14 cellular contexts compared by ENCODE assay signal in the genomic region with DNA sequence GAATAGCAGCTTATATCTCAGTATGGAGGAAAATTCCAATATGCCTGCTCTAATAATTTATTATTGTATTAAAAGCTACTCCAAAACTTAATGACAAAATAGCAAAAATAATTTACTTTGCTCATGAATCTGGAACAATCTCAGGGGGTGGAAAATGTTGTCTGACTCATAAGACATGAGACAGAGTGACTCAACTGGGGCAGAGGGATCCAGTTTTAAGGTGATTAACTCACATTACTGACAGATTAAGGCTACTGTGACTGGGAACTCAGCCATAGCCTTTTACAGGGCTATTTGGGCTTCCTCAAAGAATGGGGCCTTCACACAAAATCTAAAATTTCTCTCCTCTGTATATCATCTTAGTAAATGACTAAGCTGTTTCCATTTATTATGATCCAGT.
DNase-seq lines count a peak whose midpoint lies in the region; ATAC-seq, FAIRE-seq and TF ChIP-seq lines count a peak whose summit lies in the region.
"Had no signal": no experiment of that assay in that cellular context is flagged by ENCODE, and none has a peak within 500 bp of the region (broad histone marks: within the 10 kb centered on the region; RNA-seq: fewer than 3 reads in every experiment).

No MANE protein-coding gene starts in this region.

- no peaks in the 10 kb centered on the region for H3K9me3 Mint-ChIP-seq in MCF 10A (ENCODE audit: unreplicated experiment)
- peaks cover 2 to 8% of the 10 kb centered on the region in 2 donors for H3K9me3 Mint-ChIP-seq in effector memory CD8-positive, alpha-beta T cell
- no peaks in the 10 kb centered on the region for H3K9me3 Mint-ChIP-seq in chondrocyte (ENCODE audit: low read depth)
- H3K9me3 Mint-ChIP-seq: activated CD4-positive, alpha-beta T cell treated with anti-CD3 and anti-CD28 coated beads, Interleukin-2, amount 10 ng/mL, durations not matched to agents 7 days and 5 days had no signal

- TF ChIP-seq CTCF in MCF 10A (IDR thresholded peaks at IDR 0.05; ENCODE audit: unreplicated experiment) (no peak), breast epithelium (IDR thresholded peaks at IDR 0.05) (no peak), fibroblast of villous mesenchyme (IDR thresholded peaks at IDR 0.05; ENCODE audit: insufficient read depth, low read depth, low read length) (no peak), HepG2 (CRISPR knock-in tag; IDR thresholded peaks at IDR 0.05) (no peak), chondrocyte (IDR thresholded peaks at IDR 0.05) (no peak)

- no peak for TF ChIP-seq POLR2A in breast epithelium (IDR thresholded peaks at IDR 0.05)
- TF ChIP-seq POLR2A in HepG2 (IDR thresholded peaks at IDR 0.05; ENCODE audit: insufficient read depth in 1 of 2, low read depth in 2 of 2, low read length in 2 of 2) = no peak

- CTCF ChIA-PET in MCF 10A (lab: Yijun Ruan, JAX) = interaction anchor here (0.6 to 1.0 kb wide), 2 partner anchors 9 to 279 kb away, joined by 3 to 4 read pairs; no protein-coding TSS in a partner anchor
- CTCF ChIA-PET in HepG2 (lab: Yijun Ruan, JAX; ENCODE audit: low intra/inter-chr PET ratio, low total read pairs) = no interaction called here

- TF ChIP-seq EP300 in HepG2 (IDR thresholded peaks at IDR 0.05; ENCODE audit: low read depth in 2 of 2, low read length in 2 of 2) = no peak
- no peak for TF ChIP-seq EP300 in HepG2 (CRISPR knock-in tag; IDR thresholded peaks at IDR 0.05; ENCODE audit: borderline replicate concordance)

- BruUV-seq in MCF 10A (replicated peaks; lab: Mats Ljungman, UMichigan) = no TSS peak
- no TSS peak for BruUV-seq in HepG2 (replicated peaks; lab: Mats Ljungman, UMichigan)

- H3K4me2 ChIP-seq in HepG2 (ENCODE audit: low read depth, low read length) = no peak overlapping the region

- no peak overlapping the region for H3K4me3 ChIP-seq in breast epithelium
- peak overlapping the region; percentile 46 for H3K4me3 ChIP-seq in adipocyte (ENCODE audit: low read length)
- no peak overlapping the region for H3K4me3 ChIP-seq in fibroblast of villous mesenchyme (ENCODE audit: low read depth, low read length)
- no peak overlapping the region for H3K4me3 ChIP-seq in HepG2 (replicated peaks in 1 of 3; ENCODE audit: insufficient read depth in 1 of 3, low read depth in 2 of 3, low read length in 3 of 3)
- H3K4me3 ChIP-seq: mucosa of descending colon, testis had no signal

- H3K4me1 Mint-ChIP-seq in MCF 10A (ENCODE audit: insufficient read depth, unreplicated experiment) = peaks cover 7% of the 10 kb centered on the region
- H3K4me1 Mint-ChIP-seq in effector memory CD8-positive, alpha-beta T cell (ENCODE audit: low read depth in 2 of 2) = no peaks in the 10 kb centered on the region
- H3K4me1 Mint-ChIP-seq in chondrocyte (ENCODE audit: low read depth) = peaks cover 6% of the 10 kb centered on the region
- H3K4me1 Mint-ChIP-seq: activated CD4-positive, alpha-beta T cell treated with anti-CD3 and anti-CD28 coated beads, Interleukin-2, amount 10 ng/mL, durations not matched to agents 7 days and 5 days; activated T-helper 17 cell treated with anti-CD3 and anti-CD28 coated beads, Interleukin-2, amount 50 U/mL, for 72 hours had no signal

- H3K4me1 ChIP-seq in breast epithelium (no peaks in the 10 kb centered on the region), adipocyte (ENCODE audit: control insufficient read depth, insufficient read depth, low read length) (peaks cover 31% of the 10 kb centered on the region), HepG2 (ENCODE audit: insufficient read depth, low read length) (no peaks in the 10 kb centered on the region)
- H3K4me1 ChIP-seq: testis had no signal

- TF ChIP-seq RAD21 in HepG2 (CRISPR knock-in tag; IDR thresholded peaks at IDR 0.05) = no peak

- peak overlapping the region; percentile 87 for H3K27ac Mint-ChIP-seq in MCF 10A (ENCODE audit: low read depth, unreplicated experiment)
- H3K27ac Mint-ChIP-seq in effector memory CD8-positive, alpha-beta T cell = no peak overlapping the region
- H3K27ac Mint-ChIP-seq in chondrocyte (ENCODE audit: unreplicated experiment) = no peak overlapping the region
- H3K27ac Mint-ChIP-seq: activated CD4-positive, alpha-beta T cell treated with anti-CD3 and anti-CD28 coated beads, Interleukin-2, amount 10 ng/mL, durations not matched to agents 7 days and 5 days; activated T-helper 17 cell treated with anti-CD3 and anti-CD28 coated beads, Interleukin-2, amount 50 U/mL, for 72 hours had no signal

- H3K27me3 ChIP-seq in breast epithelium = no peaks in the 10 kb centered on the region
- H3K27me3 ChIP-seq in adipocyte (replicated peaks; ENCODE audit: control insufficient read depth, insufficient read depth, low read length) = no peaks in the 10 kb centered on the region
- H3K27me3 ChIP-seq in HepG2 (ENCODE audit: control insufficient read depth in 1 of 2, insufficient read depth in 2 of 2, low read length in 2 of 2) = no peaks in the 10 kb centered on the region
- H3K27me3 ChIP-seq: testis had no signal

- H3K79me2 ChIP-seq in HepG2 (ENCODE audit: insufficient read depth, low read length) = no peaks in the 10 kb centered on the region

- DNase-seq in MCF 10A (ENCODE audit: unreplicated experiment) (peak; percentile 88), breast epithelium (ENCODE audit: low spot score in 2 of 2) (no peak), adipocyte (ENCODE audit: low read depth) (peak; percentile 71), fibroblast of villous mesenchyme (ENCODE audit: low read depth) (peak; percentile 23), urothelium cell line (ENCODE audit: low spot score) (peak; percentile 37), HepG2 (ENCODE audit: low spot score) (no peak), chondrocyte (ENCODE audit: low spot score) (no peak)
- no peak for DNase-seq in effector memory CD8-positive, alpha-beta T cell
- DNase-seq: activated CD4-positive, alpha-beta T cell treated with anti-CD3 and anti-CD28 coated beads, Interleukin-2, amount 10 ng/mL, durations not matched to agents 7 days and 5 days; mucosa of descending colon; NCI-H1436; testis had no signal

- H3K27ac ChIP-seq in breast epithelium (no peak overlapping the region), HepG2 (ENCODE audit: extremely low read length, insufficient read depth, low read length) (no peak overlapping the region)
- H3K27ac ChIP-seq: 22Rv1, testis had no signal

- intact Hi-C loops in MCF 10A (cut with micrococcal nuclease) (no loop called here), breast epithelium (cut with DNase I; ENCODE audit: low total_unique reads) (no loop called here), HepG2 (cut with micrococcal nuclease; ENCODE audit: unreplicated experiment) (no loop called here)

- no peak for ATAC-seq in HepG2
- no peak for ATAC-seq in effector memory CD8-positive, alpha-beta T cell (replicated peaks)
- ATAC-seq: activated T-helper 17 cell treated with anti-CD3 and anti-CD28 coated beads, Interleukin-2, amount 50 U/mL, for 72 hours; mucosa of descending colon had no signal

- no peaks in the 10 kb centered on the region for H4K20me1 ChIP-seq in HepG2 (ENCODE audit: insufficient read depth, low read length)

- FAIRE-seq in urothelium cell line (lab: Jason Lieb, UNC) (no peak), HepG2 (lab: Jason Lieb, UNC) (no peak)

- POLR2A ChIA-PET in MCF 10A (lab: Yijun Ruan, JAX) = interaction anchor here (0.6 kb wide), 1 partner anchor 127 kb away, joined by 4 read pairs; no protein-coding TSS in a partner anchor
- POLR2A ChIA-PET in HepG2 (lab: Yijun Ruan, JAX) = no interaction called here

- H3K9ac ChIP-seq in adipocyte (ENCODE audit: low read length) (peak overlapping the region; percentile 69), HepG2 (ENCODE audit: insufficient read depth, low read depth, low read length) (no peak overlapping the region)

- H3K36me3 Mint-ChIP-seq in MCF 10A (ENCODE audit: insufficient read depth, unreplicated experiment) (no peaks in the 10 kb centered on the region), chondrocyte (ENCODE audit: low read depth) (no peaks in the 10 kb centered on the region)
- no peaks in the 10 kb centered on the region for H3K36me3 Mint-ChIP-seq in effector memory CD8-positive, alpha-beta T cell (ENCODE audit: insufficient read depth)

- H3K9me3 ChIP-seq in breast epithelium (no peaks in the 10 kb centered on the region), adipocyte (ENCODE audit: control insufficient read depth, low read length) (no peaks in the 10 kb centered on the region), HepG2 (ENCODE audit: low read length) (no peaks in the 10 kb centered on the region)
- H3K9me3 ChIP-seq: mucosa of descending colon, testis had no signal

- H2AFZ ChIP-seq in HepG2 (ENCODE audit: low read length) = no peak overlapping the region

- H3K4me3 Mint-ChIP-seq in MCF 10A (ENCODE audit: unreplicated experiment) (no peak overlapping the region), chondrocyte (ENCODE audit: unreplicated experiment) (no peak overlapping the region)
- H3K4me3 Mint-ChIP-seq in effector memory CD8-positive, alpha-beta T cell = no peak overlapping the region
- H3K4me3 Mint-ChIP-seq: activated CD4-positive, alpha-beta T cell treated with anti-CD3 and anti-CD28 coated beads, Interleukin-2, amount 10 ng/mL, durations not matched to agents 7 days and 5 days; activated T-helper 17 cell treated with anti-CD3 and anti-CD28 coated beads, Interleukin-2, amount 50 U/mL, for 72 hours had no signal

- no peaks in the 10 kb centered on the region for H3K36me3 ChIP-seq in breast epithelium
- H3K36me3 ChIP-seq in adipocyte (ENCODE audit: control insufficient read depth, insufficient read depth, low read length, severe bottlenecking) = no peaks in the 10 kb centered on the region
- H3K36me3 ChIP-seq in HepG2 (replicated peaks in 1 of 2; ENCODE audit: control insufficient read depth in 1 of 2, insufficient read depth in 2 of 2, low read length in 2 of 2) = no peaks in the 10 kb centered on the region

- in situ Hi-C loops in HepG2 (cut with HindIII; ENCODE audit: extremely low pct_ligation_motif_present, low pct_unique_long_range_greater_than_20kb) = no loop called here

- H3K27me3 Mint-ChIP-seq in MCF 10A (ENCODE audit: insufficient read depth, unreplicated experiment) (no peaks in the 10 kb centered on the region), chondrocyte (ENCODE audit: low read depth) (peaks cover 9% of the 10 kb centered on the region)
- H3K27me3 Mint-ChIP-seq in effector memory CD8-positive, alpha-beta T cell = no peaks in the 10 kb centered on the region
- H3K27me3 Mint-ChIP-seq: activated CD4-positive, alpha-beta T cell treated with anti-CD3 and anti-CD28 coated beads, Interleukin-2, amount 10 ng/mL, durations not matched to agents 7 days and 5 days; activated T-helper 17 cell treated with anti-CD3 and anti-CD28 coated beads, Interleukin-2, amount 50 U/mL, for 72 hours had no signal

TF ChIP-seq in HepG2, 621 proteins besides CTCF, POLR2A, EP300 and RAD21:
- no peak for TF ChIP-seq ZNF737 (CRISPR knock-in tag; IDR thresholded peaks at IDR 0.05; ENCODE audit: borderline replicate concordance)
- TF ChIP-seq ZNF713 (CRISPR knock-in tag; IDR thresholded peaks at IDR 0.05) = no peak

Comparison
In these comparisons a context has a peak if more than half of its experiments do, and no peak if none do; other contexts are left out.
1. DNase-seq: peak in MCF 10A (single experiment), adipocyte (single experiment), fibroblast of villous mesenchyme (single experiment) and urothelium cell line (single experiment); none in breast epithelium (0 of 2), HepG2 (single experiment), effector memory CD8-positive, alpha-beta T cell (0 of 3) and chondrocyte (single experiment).